ENCODE assay signal across 8 cellular contexts in the genomic region with DNA sequence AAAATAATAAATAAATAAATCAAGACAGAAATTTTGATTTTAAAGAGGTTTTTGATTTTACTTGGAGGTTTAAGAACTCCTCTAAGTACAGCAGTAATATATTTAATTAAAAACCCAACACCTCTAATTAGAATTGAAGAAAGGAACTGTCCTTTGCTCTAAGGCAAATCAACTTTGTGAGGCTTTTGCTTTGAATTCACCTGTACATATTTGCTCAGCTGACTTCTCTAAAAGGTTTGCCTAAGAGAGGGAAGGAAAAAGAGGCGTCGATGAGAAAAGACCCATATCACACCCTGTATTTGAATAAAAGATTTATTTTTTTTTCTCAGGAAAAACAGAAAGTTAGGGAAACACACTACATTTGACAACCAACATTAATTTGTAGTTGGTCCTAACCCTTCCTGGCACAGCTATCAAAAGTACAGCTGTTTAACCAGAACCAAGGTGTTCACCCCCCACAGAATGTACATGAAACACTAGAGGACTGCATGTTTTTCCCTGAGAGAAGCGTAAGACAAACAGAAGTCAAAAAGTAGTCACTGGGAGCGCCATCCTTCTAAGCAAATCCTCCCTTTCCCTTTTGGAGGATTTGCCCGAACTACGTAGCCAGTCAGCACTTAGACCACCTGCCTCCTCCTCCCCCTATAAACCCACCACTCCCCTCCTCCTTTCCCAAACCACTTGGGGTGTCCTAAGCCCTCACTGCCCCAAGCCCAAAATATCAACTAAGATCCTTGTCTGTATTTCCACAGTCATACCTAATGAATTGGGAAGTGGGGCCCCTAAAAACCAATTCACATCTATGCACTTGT. TPM values are rescaled to one million over a fixed set of nuclear protein-coding genes. Genes with fewer than 3 reads are reported as not detected.
DNase-seq lines count a peak whose midpoint lies in the region; ATAC-seq and TF ChIP-seq lines count a peak whose summit lies in the region.

No MANE protein-coding gene starts in this region.

- WGBS in heart right ventricle, 2 donors, result 34 to 40% methylated on average over 6 of the region's 6 CpGs
- WGBS in mesodermal cell (ENCODE audit: insufficient coverage in 2 of 2), 2 experiments, result 92 to 96% methylated on average over 4 of the region's 6 CpGs
- 7 to 10% methylated on average over 6 of the region's 6 CpGs for WGBS in aorta, 2 donors

- no peak for TF ChIP-seq CTCF in heart right ventricle (IDR thresholded peaks at IDR 0.05)

- H3K9me3 ChIP-seq in heart right ventricle (no peaks in the 10 kb centered on the region), mesodermal cell (ENCODE audit: control insufficient read depth, low read length) (no peaks in the 10 kb centered on the region), aorta (ENCODE audit: control insufficient read depth, low read length) (no peaks in the 10 kb centered on the region)

- ATAC-seq in heart right ventricle (no peak), aorta (ENCODE audit: low FRiP score) (no peak), GM19324 (IDR thresholded peaks at IDR 0.05; ENCODE audit: low FRiP score, unreplicated experiment) (no peak)

- intact Hi-C loops in heart right ventricle (cut with DNase I), result loop anchor here in 3 of 10 donors (5.0 kb wide), 3 partner anchors 38 to 48 kb away; no protein-coding TSS in a partner anchor
- intact Hi-C loops in cardiac septum (cut with DNase I), result no loop called here
- intact Hi-C loops in aorta (cut with DNase I), result no loop called here

- peak overlapping the region; percentile 82 to 99 (median 96) for H3K4me3 ChIP-seq in heart right ventricle
- H3K4me3 ChIP-seq in mesodermal cell (ENCODE audit: extremely low read depth, insufficient read depth, low read length, poor library complexity, severe bottlenecking), result peak overlapping the region; percentile 79
- H3K4me3 ChIP-seq in aorta (ENCODE audit: low read length in 2 of 2), result peak overlapping the region; percentile 94 to 95

- H3K36me3 ChIP-seq in heart right ventricle (peaks cover 0 to 95% (median 46%) of the 10 kb centered on the region in 9 donors), mesodermal cell (ENCODE audit: control insufficient read depth, insufficient read depth, low read length) (peaks cover 76% of the 10 kb centered on the region), aorta (ENCODE audit: control insufficient read depth in 1 of 2, insufficient read depth in 2 of 2, low read length in 1 of 2) (peaks cover 4 to 10% of the 10 kb centered on the region in 2 donors)

- peaks cover 14 to 70% (median 66%) of the 10 kb centered on the region in 9 donors for H3K4me1 ChIP-seq in heart right ventricle
- H3K4me1 ChIP-seq in mesodermal cell (ENCODE audit: control insufficient read depth, insufficient read depth, low read length, poor library complexity, severe bottlenecking), result peaks cover 25% of the 10 kb centered on the region
- H3K4me1 ChIP-seq in aorta (ENCODE audit: control insufficient read depth in 1 of 2, insufficient read depth in 2 of 2, low read length in 2 of 2), result peaks cover 0 to 5% of the 10 kb centered on the region in 2 donors

- H3K27me3 ChIP-seq in heart right ventricle (no peaks in the 10 kb centered on the region), aorta (ENCODE audit: control insufficient read depth in 1 of 2, insufficient read depth in 2 of 2, low read length in 1 of 2) (no peaks in the 10 kb centered on the region)

- DNase-seq in heart right ventricle, result no peak
- no peak for DNase-seq in cardiac septum (ENCODE audit: low spot score)
- peak; percentile 41 for DNase-seq in astrocyte of the hippocampus (ENCODE audit: low read depth, low spot score)
- no peak for DNase-seq in aorta
- no peak for DNase-seq in cerebellar nuclear complex (lab: John Stamatoyannopoulos, UW)
- DNase-seq in MV-4-11 (lab: John Stamatoyannopoulos, UW), result no peak

- peak overlapping the region; percentile 40 to 100 (median 100) for H3K27ac ChIP-seq in heart right ventricle
- H3K27ac ChIP-seq in mesodermal cell (ENCODE audit: low read depth, low read length, severe bottlenecking), result peak overlapping the region; percentile 39
- H3K27ac ChIP-seq in aorta (ENCODE audit: low read depth in 1 of 2, low read length in 2 of 2), result peak overlapping the region in 1 of 2 donors; percentile 83

RNA-seq across cellular contexts. Expression of a gene that starts 4.9 kb away (rescaled TPM):
- total RNA-seq in heart right ventricle (100 to 1,000 TPM in 8 of 10 donors, 10 to 100 TPM in 2; 76.4 to 155 (median 122) TPM), cardiac septum (145 TPM), aorta (100 to 1,000 TPM; 247 to 533 TPM)
- polyA plus RNA-seq in heart right ventricle (10 to 100 TPM; 54.3 to 77.7 TPM), aorta (100 to 1,000 TPM; 146 to 200 TPM)
- polyA plus RNA-seq in mesodermal cell (2013, experiment 1 of 2), result 150 TPM
- 143 TPM for polyA plus RNA-seq in mesodermal cell (2013, experiment 2 of 2)

RNA-seq across cellular contexts. Expression of a gene that starts 25.3 kb away (rescaled TPM):
- 10 to 100 TPM; 22.2 to 86.5 (median 40.7) TPM for total RNA-seq in heart right ventricle
- polyA plus RNA-seq in heart right ventricle, result 10 to 100 TPM; 46.6 to 71.4 TPM
- total RNA-seq in cardiac septum, result 28.9 TPM
- 6.7 TPM for polyA plus RNA-seq in mesodermal cell (2013, experiment 1 of 2)
- polyA plus RNA-seq in mesodermal cell (2013, experiment 2 of 2), result 7.2 TPM
- 10 to 100 TPM; 94.4 to 98.0 TPM for total RNA-seq in aorta
- polyA plus RNA-seq in aorta, result 10 to 100 TPM in 1 of 2 donors, 1 to 10 TPM in 1; 8.8 to 50.4 TPM

RNA-seq across cellular contexts. Expression of a gene that starts 54.9 kb away (rescaled TPM):
- total RNA-seq in heart right ventricle (100 to 1,000 TPM; 115 to 148 (median 132) TPM), cardiac septum (141 TPM), aorta (100 to 1,000 TPM; 129 to 178 TPM)
- polyA plus RNA-seq in heart right ventricle (10 to 100 TPM; 66.7 to 92.6 TPM), aorta (100 to 1,000 TPM; 113 to 157 TPM)
- 98.5 TPM for polyA plus RNA-seq in mesodermal cell (2013, experiment 1 of 2)
- polyA plus RNA-seq in mesodermal cell (2013, experiment 2 of 2), result 102 TPM

RNA-seq across cellular contexts. Expression of a gene that starts 58.9 kb away (rescaled TPM):
- total RNA-seq in heart right ventricle (under 1 TPM in 2 of 10 donors, not detected in 8; 0.46 to 0.60 TPM), cardiac septum (0.46 TPM), aorta (under 1 TPM in 1 of 2 donors, not detected in 1; 0.99 TPM)
- polyA plus RNA-seq in heart right ventricle (not detected), aorta (1 to 10 TPM in 1 of 2 donors, not detected in 1; 1.1 TPM)
- polyA plus RNA-seq in mesodermal cell (2013, experiment 1 of 2), result not detected
- not detected for polyA plus RNA-seq in mesodermal cell (2013, experiment 2 of 2)
